In genomic region chr17:58060596-58061191, GRCh38 we compare ENCODE assay signal across 10 cellular contexts. TPM values are rescaled to one million over a fixed set of nuclear protein-coding genes. Genes with fewer than 3 reads are reported as not detected.
DNase-seq lines count a peak whose midpoint lies in the region; ATAC-seq and TF ChIP-seq lines count a peak whose summit lies in the region.
"Had no signal": no experiment of that assay in that cellular context is flagged by ENCODE, and none has a peak within 500 bp of the region (broad histone marks: within the 10 kb centered on the region; RNA-seq: fewer than 3 reads in every experiment).

No MANE protein-coding gene starts in this region.

- H3K9me3 ChIP-seq in endodermal cell (ENCODE audit: control insufficient read depth, low read length) (no peaks in the 10 kb centered on the region), mucosa of descending colon (no peaks in the 10 kb centered on the region), BE2C (no peaks in the 10 kb centered on the region)

- peaks cover 33% of the 10 kb centered on the region for H3K4me1 Mint-ChIP-seq in endodermal cell

- H3K36me3 Mint-ChIP-seq in endodermal cell (ENCODE audit: low read depth), result no peaks in the 10 kb centered on the region

- DNase-seq in Ammon's horn (ENCODE audit: low spot score) (peak; percentile 79), NCI-H2029 (lab: John Stamatoyannopoulos, UW) (peak; percentile 1), endodermal cell (peak; percentile 58), mucosa of descending colon (peak in 2 of 3 donors; percentile 12 to 31), BE2C (no peak), RPMI8226 (no peak)
- no peak for DNase-seq in activated T-cell treated with anti-CD3 and anti-CD28 coated beads, Interleukin-2, amount 50 U/mL, for 48 hours
- DNase-seq: activated T-cell treated with anti-CD3 and anti-CD28 coated beads, Interleukin-2, amount 50 U/mL, for 4 hours; NCI-H82 had no signal

- 82 to 88% methylated on average over 5 to 9 of the region's 9 CpGs for WGBS in endodermal cell (ENCODE audit: insufficient coverage in 1 of 2, insufficient read length in 1 of 2), 2 experiments

- H3K9ac ChIP-seq in endodermal cell (ENCODE audit: extremely low read depth, low read length, poor library complexity, severe bottlenecking), result no peak overlapping the region

- no peaks in the 10 kb centered on the region for H3K27me3 ChIP-seq in endodermal cell (ENCODE audit: control insufficient read depth, insufficient read depth, low read length, poor library complexity, severe bottlenecking)
- H3K27me3 ChIP-seq in BE2C, result 0 out of 2 replicates have a peak, but pooled peaks cover 3% of the 10 kb centered on the region

- peak overlapping the region; percentile 63 for H3K27ac Mint-ChIP-seq in endodermal cell

- no peak for TF ChIP-seq CTCF in endodermal cell (conservative IDR thresholded peaks at IDR 0.05)
- TF ChIP-seq CTCF in mucosa of descending colon (IDR thresholded peaks at IDR 0.05), result no peak
- TF ChIP-seq CTCF in BE2C (IDR thresholded peaks at IDR 0.05; ENCODE audit: low read depth, low read length), result no peak

- H3K27ac ChIP-seq in endodermal cell (ENCODE audit: low read depth, low read length), result no peak overlapping the region

- no peaks in the 10 kb centered on the region for H3K9me3 Mint-ChIP-seq in endodermal cell
- H3K9me3 Mint-ChIP-seq: activated T-cell treated with anti-CD3 and anti-CD28 coated beads, Interleukin-2, amount 50 U/mL, for 4 hours had no signal

- H3K4me1 ChIP-seq in endodermal cell (ENCODE audit: control insufficient read depth, insufficient read depth, low read length) (peaks cover 7% of the 10 kb centered on the region), mucosa of descending colon (ENCODE audit: low read depth) (no peaks in the 10 kb centered on the region), BE2C (no peaks in the 10 kb centered on the region)

- no peak overlapping the region for H3K4me3 Mint-ChIP-seq in endodermal cell
- H3K4me3 Mint-ChIP-seq: activated T-cell treated with anti-CD3 and anti-CD28 coated beads, Interleukin-2, amount 50 U/mL, for 4 hours had no signal

- H3K4me3 ChIP-seq in endodermal cell (ENCODE audit: low read length) (no peak overlapping the region), mucosa of descending colon (no peak overlapping the region), BE2C (ENCODE audit: low read depth, low read length) (no peak overlapping the region)

- H3K36me3 ChIP-seq in endodermal cell (ENCODE audit: control insufficient read depth, insufficient read depth, low read length), result no peaks in the 10 kb centered on the region
- H3K36me3 ChIP-seq in mucosa of descending colon (ENCODE audit: low read depth), result no peaks in the 10 kb centered on the region
- no peaks in the 10 kb centered on the region for H3K36me3 ChIP-seq in BE2C

- peaks cover 6% of the 10 kb centered on the region for H3K27me3 Mint-ChIP-seq in endodermal cell (ENCODE audit: insufficient read depth)

- ATAC-seq in mucosa of descending colon, result no peak
- no peak for ATAC-seq in HG03097 (IDR thresholded peaks at IDR 0.05; ENCODE audit: low FRiP score, unreplicated experiment)
- ATAC-seq: activated T-cell treated with anti-CD3 and anti-CD28 coated beads, Interleukin-2, amount 50 U/mL, for 4 hours had no signal

- intact Hi-C loops in mucosa of descending colon (cut with DNase I, micrococcal nuclease), result no loop called here

RNA-seq across cellular contexts. Expression of gene DYNLL2, which starts 22.5 kb away (rescaled TPM):
- total RNA-seq in endodermal cell, result 10 to 100 TPM; 47.9 to 69.3 TPM
- 54.8 TPM for polyA plus RNA-seq in endodermal cell (2013, experiment 1 of 2)
- 49.1 TPM for polyA plus RNA-seq in endodermal cell (2013, experiment 2 of 2)
- 10 to 100 TPM; 33.9 to 53.2 (median 33.9) TPM for total RNA-seq in mucosa of descending colon
- polyA plus RNA-seq in BE2C (2012; ENCODE audit: insufficient read depth, insufficient read length, low read depth), result 46.9 TPM

RNA-seq across cellular contexts. Expression of gene SRSF1, which starts 53.6 kb away (rescaled TPM):
- 100 to 1,000 TPM; 339 to 361 TPM for total RNA-seq in endodermal cell
- polyA plus RNA-seq in endodermal cell (2013, experiment 1 of 2), result 250 TPM
- 209 TPM for polyA plus RNA-seq in endodermal cell (2013, experiment 2 of 2)
- total RNA-seq in mucosa of descending colon, result 100 to 1,000 TPM; 150 to 188 (median 184) TPM
- polyA plus RNA-seq in BE2C (2012; ENCODE audit: insufficient read depth, insufficient read length, low read depth), result 266 TPM

Comparison
In these comparisons a context has a peak if more than half of its experiments do, and no peak if none do; other contexts are left out.
1. DNase-seq: peak in Ammon's horn (single experiment), NCI-H2029 (single experiment), endodermal cell (single experiment) and mucosa of descending colon (2 of 3); none in BE2C (single experiment), RPMI8226 (single experiment) and activated T-cell treated with anti-CD3 and anti-CD28 coated beads, Interleukin-2, amount 50 U/mL, for 48 hours (0 of 2).